ENCODE assay signal across 19 cellular contexts in genomic region chr6:108582618-108583017, GRCh38. TPM values are rescaled to one million over a fixed set of nuclear protein-coding genes. Genes with fewer than 3 reads are reported as not detected.
DNase-seq lines count a peak whose midpoint lies in the region; FAIRE-seq and TF ChIP-seq lines count a peak whose summit lies in the region.
"Had no signal": no experiment of that assay in that cellular context is flagged by ENCODE, and none has a peak within 500 bp of the region (broad histone marks: within the 10 kb centered on the region; RNA-seq: fewer than 3 reads in every experiment).

No MANE protein-coding gene starts in this region.

- no peak overlapping the region for H4K91ac ChIP-seq in H1 (replicated peaks; ENCODE audit: insufficient read length, low read length)

- H4K5ac ChIP-seq in H1 (ENCODE audit: insufficient read length, low read depth, low read length): no peak overlapping the region

- peaks cover 6% of the 10 kb centered on the region for H3K79me1 ChIP-seq in H1 (ENCODE audit: low read depth, low read length)

- no peak for FAIRE-seq in H1 (lab: Jason Lieb, UNC)
- FAIRE-seq in frontal cortex (lab: Jason Lieb, UNC): no peak
- FAIRE-seq: D721Med, RCC 7860 had no signal

- no peak overlapping the region for H3K18ac ChIP-seq in H1 (ENCODE audit: extremely low read depth, low read length)

- H2BK5ac ChIP-seq in H1 (ENCODE audit: low read depth, low read length): no peak overlapping the region

- H2BK12ac ChIP-seq in H1 (ENCODE audit: low read depth, low read length): no peak overlapping the region

- no peak overlapping the region for H3K56ac ChIP-seq in H1 (replicated peaks; ENCODE audit: insufficient read length, low read depth, low read length)

- H3K9me3 ChIP-seq in right atrium auricular region: no peaks in the 10 kb centered on the region
- H3K9me3 ChIP-seq in H1 (ENCODE audit: insufficient read depth in 2 of 2, low read depth in 1 of 2, low read length in 1 of 2): no peaks in the 10 kb centered on the region
- H3K9me3 ChIP-seq in parathyroid adenoma (ENCODE audit: control insufficient read depth, low read length): no peaks in the 10 kb centered on the region
- H3K9me3 ChIP-seq in vagina: no peaks in the 10 kb centered on the region
- H3K9me3 ChIP-seq in OCI-LY7 (ENCODE audit: low read length): no peaks in the 10 kb centered on the region
- H3K9me3 ChIP-seq: mucosa of descending colon had no signal

- WGBS in H1 (ENCODE audit: extremely low coverage in 1 of 2, insufficient coverage in 1 of 2, insufficient read length in 1 of 2, insufficient replicate concordance in 2 of 2, low coverage in 1 of 2, low lambda C conversion rate in 2 of 2, missing lambda C conversion rate in 1 of 2), 2 experiments: 31% methylated on average over 3 of the region's 3 CpGs; no CpG with 5 or more reads in 1 of the 2 experiments

- H3K4me2 ChIP-seq in H1 (ENCODE audit: insufficient read depth in 1 of 2, low read depth in 2 of 2, low read length in 2 of 2): peak overlapping the region; percentile 29 to 31
- H3K4me2 ChIP-seq in parathyroid adenoma (ENCODE audit: low read length): no peak overlapping the region
- no peak overlapping the region for H3K4me2 ChIP-seq in OCI-LY7 (ENCODE audit: low read length)

- H3K4me1 ChIP-seq in right atrium auricular region (peaks cover 0 to 97% of the 10 kb centered on the region in 2 donors), H1 (replicated peaks in 1 of 4; ENCODE audit: control insufficient read depth in 3 of 4, insufficient read depth in 4 of 4, low read length in 3 of 4) (peaks cover 5 to 18% (median 12%) of the 10 kb centered on the region in 4 experiments; a peak in 6 of 7 replicates), parathyroid adenoma (peaks cover 65% of the 10 kb centered on the region), vagina (peaks cover 100% of the 10 kb centered on the region), OCI-LY7 (ENCODE audit: insufficient read depth, low read length, poor library complexity, severe bottlenecking) (peaks cover 11% of the 10 kb centered on the region)

- no peak overlapping the region for H2BK120ac ChIP-seq in H1 (replicated peaks; ENCODE audit: low read depth, low read length)

- H3K27me3 ChIP-seq in right atrium auricular region (no peaks in the 10 kb centered on the region), H1 (replicated peaks in 1 of 4; ENCODE audit: control insufficient read depth in 3 of 4, extremely low read depth in 1 of 4, insufficient read depth in 3 of 4, low read length in 3 of 4) (no peaks in the 10 kb centered on the region), parathyroid adenoma (ENCODE audit: control insufficient read depth, insufficient read depth, low read length) (no peaks in the 10 kb centered on the region), vagina (no peaks in the 10 kb centered on the region)

- intact Hi-C loops in cardiac septum (cut with DNase I): no loop called here
- intact Hi-C loops in vagina (cut with DNase I): no loop called here
- intact Hi-C loops in OCI-LY7 (cut with micrococcal nuclease; ENCODE audit: unreplicated experiment): no loop called here

- H3K23me2 ChIP-seq in H1 (ENCODE audit: low read depth, low read length): no peaks in the 10 kb centered on the region

- H3K9me2 ChIP-seq in OCI-LY7 (ENCODE audit: insufficient read depth, low read length): no peaks in the 10 kb centered on the region

- H3K9ac ChIP-seq in H1 (replicated peaks in 1 of 4; ENCODE audit: extremely low read depth in 1 of 4, low read depth in 3 of 4, low read length in 3 of 4) (no peak overlapping the region; a peak in 1 of 7 replicates), parathyroid adenoma (no peak overlapping the region)

- H3K36me3 ChIP-seq in right atrium auricular region (no peaks in the 10 kb centered on the region), H1 (ENCODE audit: control insufficient read depth in 2 of 4, insufficient read depth in 4 of 4, low read length in 3 of 4) (no peaks in the 10 kb centered on the region), parathyroid adenoma (ENCODE audit: control insufficient read depth, insufficient read depth, low read length) (no peaks in the 10 kb centered on the region), vagina (peaks cover 0 to 4% of the 10 kb centered on the region in 2 donors), OCI-LY7 (ENCODE audit: insufficient read depth, low read length) (no peaks in the 10 kb centered on the region)

- no peak overlapping the region for H3K14ac ChIP-seq in H1 (ENCODE audit: insufficient read length)

- no peak overlapping the region for H3K23ac ChIP-seq in H1 (ENCODE audit: insufficient read length)

- no peak for TF ChIP-seq EP300 in H1 (IDR thresholded peaks at IDR 0.05; ENCODE audit: borderline replicate concordance in 1 of 2, low read depth in 2 of 2, low read length in 2 of 2)

- peak overlapping the region; percentile 22; the same call in 1 of the 2 replicates for H2BK15ac ChIP-seq in H1 (ENCODE audit: low read length)

- H3K79me2 ChIP-seq in H1 (ENCODE audit: control insufficient read depth in 1 of 2, insufficient read depth in 2 of 2, low read length in 2 of 2): peaks cover 3 to 90% of the 10 kb centered on the region in 2 experiments
- H3K79me2 ChIP-seq in parathyroid adenoma: peaks cover 29% of the 10 kb centered on the region
- no peaks in the 10 kb centered on the region for H3K79me2 ChIP-seq in OCI-LY7 (ENCODE audit: insufficient read depth, low read depth, low read length)

- peaks cover 2 to 4% of the 10 kb centered on the region in 2 experiments for H4K20me1 ChIP-seq in H1 (replicated peaks in 1 of 2; ENCODE audit: control insufficient read depth in 1 of 2, insufficient read depth in 2 of 2, low read length in 2 of 2)
- no peaks in the 10 kb centered on the region for H4K20me1 ChIP-seq in OCI-LY7 (ENCODE audit: insufficient read depth, low read length)

- H2AK5ac ChIP-seq in H1 (ENCODE audit: low read depth, low read length): no peak overlapping the region

- H3K4ac ChIP-seq in H1 (replicated peaks; ENCODE audit: insufficient read length, low read depth, low read length): no peak overlapping the region

- TF ChIP-seq RAD21 in H1 (IDR thresholded peaks at IDR 0.05 in 1 of 2, conservative IDR thresholded peaks at IDR 0.05 in 1 of 2; ENCODE audit: low read depth in 2 of 2, low read length in 2 of 2): no peak

- DNase-seq in right atrium auricular region (ENCODE audit: low spot score) (no peak), cardiac septum (ENCODE audit: low spot score) (no peak), H1 (ENCODE audit: low read depth in 1 of 2, low spot score in 2 of 2) (no peak), vagina (ENCODE audit: extremely low spot score in 2 of 2) (no peak), NCI-H2171 treated with DMSO at 0.1 percent for 48 hours (lab: John Stamatoyannopoulos, UW) (no peak), frontal cortex (ENCODE audit: low spot score in 2 of 2) (no peak), OCI-LY7 (ENCODE audit: low spot score) (no peak)
- DNase-seq: activated CD4-positive, alpha-beta T cell treated with anti-CD3 and anti-CD28 coated beads, Interleukin-2, amount 10 ng/mL, durations not matched to agents 24 days and 14 days; activated T-cell treated with anti-CD3 and anti-CD28 coated beads, Interleukin-2, amount 50 U/mL, for 4 hours; amygdala; dermis blood vessel endothelial cell; GOT3; KBM-7; mucosa of descending colon; NCI-H524 treated with DMSO at 0.1 percent for 48 hours; stimulated activated CD4-positive, alpha-beta T cell treated with anti-CD3 and anti-CD28 coated beads, Interleukin-4, amount 100 ng/mL, for 24 hours had no signal

- POLR2A ChIA-PET in H1 (lab: Charles Lee; ENCODE audit: partially characterized antibody) (interaction anchor here (1.2 to 1.9 kb wide), 2 partner anchors 10 to 20 kb away, joined by 4 to 6 read pairs; no protein-coding TSS in a partner anchor), OCI-LY7 (lab: Charles Lee) (interaction anchor here (0.6 kb wide), 1 partner anchor 973 kb away, joined by 3 read pairs; no protein-coding TSS in a partner anchor)

- BruUV-seq in OCI-LY7 (replicated peaks; lab: Mats Ljungman, UMichigan): no TSS peak

- H2BK20ac ChIP-seq in H1 (ENCODE audit: low read length): no peak overlapping the region

- no peak overlapping the region for H4K8ac ChIP-seq in H1 (ENCODE audit: extremely low read depth, insufficient read depth, low read length)

- TF ChIP-seq CTCF in right atrium auricular region (IDR thresholded peaks at IDR 0.05) (no peak), H1 (IDR thresholded peaks at IDR 0.05; ENCODE audit: control extremely low read depth in 1 of 3, insufficient read depth in 1 of 3, low read depth in 1 of 3, low read length in 3 of 3) (no peak), parathyroid adenoma (IDR thresholded peaks at IDR 0.05) (no peak), vagina (IDR thresholded peaks at IDR 0.05) (no peak), OCI-LY7 (conservative IDR thresholded peaks at IDR 0.05; ENCODE audit: low read length) (no peak)

- no peak for TF ChIP-seq POLR2A in H1 (IDR thresholded peaks at IDR 0.05; ENCODE audit: control extremely low read depth in 1 of 2, low read depth in 2 of 2, low read length in 2 of 2)
- no peak for TF ChIP-seq POLR2A in vagina (IDR thresholded peaks at IDR 0.05)

- no peak overlapping the region for H3K4me3 ChIP-seq in right atrium auricular region
- H3K4me3 ChIP-seq in H1 (ENCODE audit: extremely low read depth in 1 of 4, insufficient read depth in 2 of 4, low read depth in 3 of 4, low read length in 4 of 4): no peak overlapping the region
- H3K4me3 ChIP-seq in parathyroid adenoma (ENCODE audit: low read depth, low read length): no peak overlapping the region
- no peak overlapping the region for H3K4me3 ChIP-seq in vagina
- H3K4me3 ChIP-seq in OCI-LY7 (ENCODE audit: low read depth, low read length, poor library complexity, severe bottlenecking): no peak overlapping the region
- H3K4me3 ChIP-seq: mucosa of descending colon had no signal

- no peak overlapping the region for H2AFZ ChIP-seq in H1 (ENCODE audit: low read length)
- no peak overlapping the region for H2AFZ ChIP-seq in parathyroid adenoma
- H2AFZ ChIP-seq in OCI-LY7 (ENCODE audit: low read length): no peak overlapping the region

- CTCF ChIA-PET in H1 (lab: Charles Lee; ENCODE audit: partially characterized antibody) (interaction anchor here (2.4 kb wide), 1 partner anchor 16 kb away, joined by 7 read pairs; no protein-coding TSS in a partner anchor), OCI-LY7 (lab: Charles Lee; ENCODE audit: unreplicated experiment) (no interaction called here)

- peak overlapping the region; percentile 80 to 84 for H3K27ac ChIP-seq in right atrium auricular region
- no peak overlapping the region for H3K27ac ChIP-seq in H1 (ENCODE audit: low read depth, low read length)
- H3K27ac ChIP-seq in parathyroid adenoma: peak overlapping the region; percentile 58
- H3K27ac ChIP-seq in vagina: peak overlapping the region; percentile 78
- H3K27ac ChIP-seq in OCI-LY7 (ENCODE audit: low read depth, low read length, poor library complexity, severe bottlenecking): no peak overlapping the region

RNA-seq across cellular contexts. Expression of gene FOXO3, which starts 21.9 kb away (rescaled TPM):
- total RNA-seq in right atrium auricular region (10 to 100 TPM; 54.5 to 60.9 TPM), cardiac septum (32.1 TPM), vagina (110 TPM), frontal cortex (40.4 TPM), OCI-LY7 (2022) (9.4 and 9.9 TPM in 2 replicates)
- total RNA-seq in H1 (2021; fragmentation: NEBNext Ultra II Directional; extraction: Animal tissue kit (Norgen Biotek cat#: 25700)): 19.3 and 20.2 TPM in 2 replicates
- polyA plus RNA-seq in H1 (2011; rRNA removed): 13.1 and 17.0 TPM in 2 replicates
- polyA plus RNA-seq in H1 (2011; cell fraction: cytosol; rRNA removed): 11.8 TPM
- polyA plus RNA-seq in H1 (2011; cell fraction: nucleus; rRNA removed): 18.4 TPM
- polyA plus RNA-seq in H1 (2012, experiment 1 of 2): 8.1 to 9.8 TPM (median 9.7 TPM) in 4 replicates
- polyA plus RNA-seq in H1 (2012, experiment 2 of 2): 1.2 TPM
- 9.0 TPM for polyA plus RNA-seq in H1 (2013, experiment 1 of 2)
- 9.8 TPM for polyA plus RNA-seq in H1 (2013, experiment 2 of 2)
- polyA minus RNA-seq in H1 (2011; rRNA and poly(A)+ RNA removed): 65.0 and 75.5 TPM in 2 replicates
- 23.7 TPM for polyA minus RNA-seq in H1 (2011; cell fraction: cytosol; rRNA and poly(A)+ RNA removed)
- polyA minus RNA-seq in H1 (2011; cell fraction: nucleus; rRNA and poly(A)+ RNA removed): 39.2 TPM
- total RNA-seq in OCI-LY7 (2014; rRNA removed; shearing (Covaris generic)): 3.0 and 3.8 TPM in 2 replicates

Comparison
In these comparisons a context has a peak if more than half of its experiments do, and no peak if none do; other contexts are left out.
1. H3K27ac ChIP-seq: peak in right atrium auricular region (2 of 2), parathyroid adenoma (single experiment) and vagina (single experiment); none in H1 (single experiment) and OCI-LY7 (single experiment).
2. H3K4me2 ChIP-seq: peak in H1 (2 of 2); none in parathyroid adenoma (single experiment) and OCI-LY7 (single experiment).